In genomic region chr6:22471746-22472145, GRCh38 we compare ENCODE assay signal across 1 cellular context.
TF ChIP-seq lines count a peak whose summit lies in the region.

No MANE protein-coding gene starts in this region.

TF ChIP-seq in endothelial cell of umbilical vein, 7 proteins besides CTCF, POLR2A, EP300 and RAD21:
- no peak for TF ChIP-seq FOS (IDR thresholded peaks at IDR 0.05; ENCODE audit: borderline replicate concordance, insufficient read depth, low read length)
- no peak for TF ChIP-seq JUN (IDR thresholded peaks at IDR 0.05; ENCODE audit: borderline replicate concordance, insufficient read depth, insufficient read length, low read depth)
